ENCODE assay signal across 20 cellular contexts in the genomic region with DNA sequence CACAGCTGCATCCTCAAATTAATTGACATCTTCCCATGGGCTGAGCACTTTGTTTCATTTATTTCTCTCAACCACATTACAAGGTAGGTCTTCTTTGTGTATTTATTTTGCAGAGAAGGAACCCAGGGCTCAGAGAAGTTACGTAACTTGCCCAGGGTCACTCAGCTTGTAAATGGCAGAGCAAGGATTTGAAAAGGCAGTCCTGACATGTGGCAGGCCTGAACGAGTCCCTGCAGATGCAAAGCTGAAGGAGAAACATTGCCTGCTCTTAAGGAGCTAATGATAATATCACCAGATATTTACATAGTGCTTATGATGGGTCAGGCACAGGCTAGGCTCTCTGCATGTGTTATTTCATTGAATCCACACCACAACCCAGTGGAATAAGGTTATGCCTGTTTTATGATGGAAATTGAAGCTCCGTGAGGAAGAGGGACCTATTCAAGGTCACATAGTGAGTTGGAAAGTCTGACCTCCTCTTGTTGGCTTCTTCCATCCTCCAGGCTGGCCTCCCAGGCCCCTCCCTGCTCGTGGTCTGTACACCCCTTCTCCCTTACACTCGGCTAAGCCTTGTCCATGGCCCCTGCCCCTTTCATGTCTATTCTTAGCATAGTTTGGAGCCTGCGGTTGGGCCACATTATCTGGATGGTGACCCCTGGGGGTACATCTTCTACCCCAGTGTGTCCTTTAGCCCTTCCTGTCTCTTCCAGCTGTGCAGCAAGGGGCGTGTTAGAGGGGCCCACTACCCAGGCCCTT. TPM values are rescaled to one million over a fixed set of nuclear protein-coding genes. Genes with fewer than 3 reads are reported as not detected.
"Had no signal": no experiment of that assay in that cellular context is flagged by ENCODE, and none has a peak within 500 bp of the region (broad histone marks: within the 10 kb centered on the region; RNA-seq: fewer than 3 reads in every experiment).

No MANE protein-coding gene starts in this region.

- ATAC-seq: activated CD4-positive, alpha-beta T cell treated with anti-CD3 and anti-CD28 coated beads for 36 hours; activated CD8-positive, alpha-beta T cell treated with anti-CD3 and anti-CD28 coated beads for 36 hours; activated naive CD4-positive, alpha-beta T cell treated with anti-CD3 and anti-CD28 coated beads, Interleukin-2, amount 50 U/mL, for 72 hours; activated T-cell treated with anti-CD3 and anti-CD28 coated beads, Interleukin-2, amount 50 U/mL, for 4 hours; left lobe of liver; naive thymus-derived CD8-positive, alpha-beta T cell; SK-N-SH treated with all-trans-retinoic acid at 6 μM for 48 hours; upper lobe of right lung had no signal

- H3K4me3 ChIP-seq: smooth muscle cell, stomach, thoracic aorta, upper lobe of right lung had no signal

- H3K4me2 ChIP-seq: smooth muscle cell had no signal

- H3K27me3 ChIP-seq: stomach, upper lobe of right lung had no signal

- DNase-seq: activated CD4-positive, alpha-beta T cell treated with anti-CD3 and anti-CD28 coated beads for 36 hours; activated CD8-positive, alpha-beta T cell treated with anti-CD3 and anti-CD28 coated beads for 36 hours; activated gamma-delta T cell; activated T-cell treated with anti-CD3 and anti-CD28 coated beads, Interleukin-2, amount 50 U/mL, for 4 hours; amniotic stem cell; endodermal cell; erythroblast; hippocampal formation; naive thymus-derived CD8-positive, alpha-beta T cell; nucleus accumbens; stimulated activated CD4-positive, alpha-beta T cell treated with anti-CD3 and anti-CD28 coated beads, Interleukin-4, amount 100 ng/mL, for 4 hours; stimulated activated CD8-positive, alpha-beta memory T cell treated with anti-CD3 and anti-CD28 coated beads, Interleukin-4, amount 100 ng/mL, for 48 hours; stomach; upper lobe of right lung had no signal

- H3K4me1 ChIP-seq: stomach, upper lobe of right lung had no signal

- H3K9me3 ChIP-seq: stomach, thoracic aorta, upper lobe of right lung had no signal

- H3K36me3 ChIP-seq: stomach, thoracic aorta, upper lobe of right lung had no signal

- H3K27ac ChIP-seq: stomach, thoracic aorta, upper lobe of right lung, VCaP had no signal

RNA-seq across cellular contexts. Expression of gene MYH7B, which starts 12.5 kb away (rescaled TPM):
- total RNA-seq: smooth muscle cell had no signal
